14 cellular contexts compared by ENCODE assay signal in genomic region chr10:13775786-13776780, GRCh38.
DNase-seq lines count a peak whose midpoint lies in the region; ATAC-seq and TF ChIP-seq lines count a peak whose summit lies in the region.
"Had no signal": no experiment of that assay in that cellular context is flagged by ENCODE, and none has a peak within 500 bp of the region (broad histone marks: within the 10 kb centered on the region; RNA-seq: fewer than 3 reads in every experiment).

No MANE protein-coding gene starts in this region.

- TF ChIP-seq CTCF in endothelial cell (IDR thresholded peaks at IDR 0.05; ENCODE audit: unreplicated experiment), result no peak
- TF ChIP-seq CTCF in activated CD8-positive, alpha-beta T cell treated with anti-CD3 and anti-CD28 coated beads for 36 hours (IDR thresholded peaks at IDR 0.05), result no peak

- intact Hi-C loops in activated CD8-positive, alpha-beta T cell treated with anti-CD3 and anti-CD28 coated beads for 36 hours (cut with micrococcal nuclease), result no loop called here

- H3K27me3 Mint-ChIP-seq in endothelial cell (ENCODE audit: unreplicated experiment), result peaks cover 5% of the 10 kb centered on the region
- peaks cover 3% of the 10 kb centered on the region for H3K27me3 Mint-ChIP-seq in activated CD8-positive, alpha-beta T cell treated with anti-CD3 and anti-CD28 coated beads for 36 hours

- H3K27ac Mint-ChIP-seq in endothelial cell (ENCODE audit: unreplicated experiment), result peak overlapping the region; percentile 89
- H3K27ac Mint-ChIP-seq in activated CD8-positive, alpha-beta T cell treated with anti-CD3 and anti-CD28 coated beads for 36 hours, result no peak overlapping the region

- ATAC-seq in activated CD8-positive, alpha-beta T cell treated with anti-CD3 and anti-CD28 coated beads for 36 hours, result no peak
- ATAC-seq in HG03520 (IDR thresholded peaks at IDR 0.05; ENCODE audit: unreplicated experiment), result no peak
- ATAC-seq: activated CD4-positive, CD25-positive, alpha-beta regulatory T cell treated with anti-CD3 and anti-CD28 coated beads, Interleukin-2, amount 50 U/mL, for 24 hours had no signal

- no peaks in the 10 kb centered on the region for H3K9me3 Mint-ChIP-seq in endothelial cell (ENCODE audit: unreplicated experiment)
- H3K9me3 Mint-ChIP-seq in activated CD8-positive, alpha-beta T cell treated with anti-CD3 and anti-CD28 coated beads for 36 hours, result no peaks in the 10 kb centered on the region

- peaks cover 29% of the 10 kb centered on the region for H3K4me1 Mint-ChIP-seq in endothelial cell (ENCODE audit: unreplicated experiment)
- H3K4me1 Mint-ChIP-seq in activated CD8-positive, alpha-beta T cell treated with anti-CD3 and anti-CD28 coated beads for 36 hours (ENCODE audit: low read depth), result no peaks in the 10 kb centered on the region

- H3K4me3 ChIP-seq in skeletal muscle cell (ENCODE audit: low read depth, low read length), result no peak overlapping the region
- H3K4me3 ChIP-seq: sigmoid colon, uterus had no signal

- CTCF ChIA-PET in activated CD8-positive, alpha-beta T cell treated with anti-CD3 and anti-CD28 coated beads for 36 hours (lab: Charles Lee), result interaction anchor here (0.6 to 2.1 kb wide), 6 partner anchors 11 to 404 kb away, joined by 3 to 15 read pairs (median 6); no protein-coding TSS in a partner anchor

- peaks cover 18% of the 10 kb centered on the region for H3K36me3 Mint-ChIP-seq in endothelial cell (ENCODE audit: low read depth, unreplicated experiment)
- no peaks in the 10 kb centered on the region for H3K36me3 Mint-ChIP-seq in activated CD8-positive, alpha-beta T cell treated with anti-CD3 and anti-CD28 coated beads for 36 hours (ENCODE audit: low read depth)

- DNase-seq in GM04504 (ENCODE audit: low read depth) (peak; percentile 53), NCI-H226 (peak; percentile 69), endothelial cell (ENCODE audit: low spot score) (no peak), skeletal muscle cell (ENCODE audit: low read depth) (peak; percentile 69), cerebellum (ENCODE audit: low spot score) (no peak)
- no peak for DNase-seq in activated CD8-positive, alpha-beta T cell treated with anti-CD3 and anti-CD28 coated beads for 36 hours
- DNase-seq: activated effector memory CD4-positive, alpha-beta T cell treated with anti-CD3 and anti-CD28 coated beads, Interleukin-2, amount 50 U/mL, for 16 hours; DMS79; GOT3; NCI-H2227 treated with DMSO at 0.1 percent for 48 hours; sigmoid colon; uterus had no signal

- POLR2A ChIA-PET in activated CD8-positive, alpha-beta T cell treated with anti-CD3 and anti-CD28 coated beads for 36 hours (lab: Charles Lee), result interaction anchor here (1.2 kb wide), 1 partner anchor 33 kb away, joined by 3 read pairs; no protein-coding TSS in a partner anchor

- peak overlapping the region; percentile 5 for H3K4me3 Mint-ChIP-seq in endothelial cell (ENCODE audit: unreplicated experiment)
- H3K4me3 Mint-ChIP-seq in activated CD8-positive, alpha-beta T cell treated with anti-CD3 and anti-CD28 coated beads for 36 hours, result no peak overlapping the region

Comparison
In these comparisons a context has a peak if more than half of its experiments do, and no peak if none do; other contexts are left out.
1. DNase-seq: peak in GM04504 (single experiment), NCI-H226 (single experiment) and skeletal muscle cell (single experiment); none in endothelial cell (single experiment), cerebellum (single experiment) and activated CD8-positive, alpha-beta T cell treated with anti-CD3 and anti-CD28 coated beads for 36 hours (single experiment).